Comparison of ENCODE assay signal across 8 cellular contexts in the genomic region with DNA sequence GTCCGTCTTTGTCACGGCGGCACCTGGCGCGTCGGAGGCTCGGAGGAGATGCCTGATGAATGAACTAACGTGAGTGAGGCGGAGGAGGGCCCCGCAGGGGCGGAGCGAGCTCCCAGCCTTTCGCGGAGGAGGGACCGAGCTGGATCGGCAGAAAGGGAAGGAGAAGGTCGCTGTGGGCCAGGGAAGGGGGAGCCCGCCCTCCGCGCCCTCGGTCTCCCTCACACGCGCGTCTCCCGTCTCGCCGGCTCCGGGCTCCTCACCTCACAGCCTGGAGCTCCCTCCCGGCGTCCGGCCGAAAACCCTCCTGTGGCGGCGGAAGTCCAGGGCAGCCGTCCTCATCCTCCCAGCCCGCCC. TPM values are rescaled to one million over a fixed set of nuclear protein-coding genes. Genes with fewer than 3 reads are reported as not detected.
DNase-seq lines count a peak whose midpoint lies in the region; ATAC-seq and TF ChIP-seq lines count a peak whose summit lies in the region.

No MANE protein-coding gene starts in this region.

- no peaks in the 10 kb centered on the region for H3K9me3 Mint-ChIP-seq in activated T-helper 17 cell treated with anti-CD3 and anti-CD28 coated beads, Interleukin-2, amount 50 U/mL, for 72 hours
- no peaks in the 10 kb centered on the region for H3K9me3 Mint-ChIP-seq in natural killer cell treated with Interleukin-12 subunit alpha and Interleukin-12 subunit beta and Interleukin-15 and Interleukin-18, amount 100 ng/mL, for 72 hours

- peaks cover 11% of the 10 kb centered on the region for H3K36me3 Mint-ChIP-seq in activated T-helper 17 cell treated with anti-CD3 and anti-CD28 coated beads, Interleukin-2, amount 50 U/mL, for 72 hours (ENCODE audit: low read depth)
- no peaks in the 10 kb centered on the region for H3K36me3 Mint-ChIP-seq in natural killer cell treated with Interleukin-12 subunit alpha and Interleukin-12 subunit beta and Interleukin-15 and Interleukin-18, amount 100 ng/mL, for 72 hours

- peaks cover 5% of the 10 kb centered on the region for H3K4me1 Mint-ChIP-seq in activated T-helper 17 cell treated with anti-CD3 and anti-CD28 coated beads, Interleukin-2, amount 50 U/mL, for 72 hours
- peaks cover 19 to 25% of the 10 kb centered on the region in 2 donors for H3K4me1 Mint-ChIP-seq in natural killer cell treated with Interleukin-12 subunit alpha and Interleukin-12 subunit beta and Interleukin-15 and Interleukin-18, amount 100 ng/mL, for 72 hours (ENCODE audit: low read depth in 2 of 2)

- no peak for TF ChIP-seq EP300 in stomach (IDR thresholded peaks at IDR 0.05)

- 0 to 1% (median 0%) methylated on average over 29 to 36 of the region's 36 CpGs for WGBS in stomach, 5 donors

- intact Hi-C loops in stomach (cut with DNase I; ENCODE audit: low total_unique reads) = no loop called here

- H3K27me3 ChIP-seq in Peyer's patch = no peaks in the 10 kb centered on the region
- no peaks in the 10 kb centered on the region for H3K27me3 ChIP-seq in stomach

- H3K4me3 Mint-ChIP-seq in activated T-helper 17 cell treated with anti-CD3 and anti-CD28 coated beads, Interleukin-2, amount 50 U/mL, for 72 hours = peak overlapping the region; percentile 76
- peak overlapping the region; percentile 97 for H3K4me3 Mint-ChIP-seq in natural killer cell treated with Interleukin-12 subunit alpha and Interleukin-12 subunit beta and Interleukin-15 and Interleukin-18, amount 100 ng/mL, for 72 hours

- no peak overlapping the region for H3K27ac Mint-ChIP-seq in activated T-helper 17 cell treated with anti-CD3 and anti-CD28 coated beads, Interleukin-2, amount 50 U/mL, for 72 hours
- H3K27ac Mint-ChIP-seq in natural killer cell treated with Interleukin-12 subunit alpha and Interleukin-12 subunit beta and Interleukin-15 and Interleukin-18, amount 100 ng/mL, for 72 hours = peak overlapping the region; percentile 55 to 71

- H3K4me3 ChIP-seq in Peyer's patch (peak overlapping the region; percentile 75 to 99 (median 90)), fibroblast of mammary gland (ENCODE audit: control insufficient read depth, low read depth, low read length) (peak overlapping the region; percentile 80), stomach (peak overlapping the region; percentile 88 to 98 (median 93))

- H3K36me3 ChIP-seq in Peyer's patch = peaks cover 0 to 8% (median 0%) of the 10 kb centered on the region in 3 donors
- peaks cover 18 to 37% (median 32%) of the 10 kb centered on the region in 4 donors for H3K36me3 ChIP-seq in stomach

- no peaks in the 10 kb centered on the region for H3K27me3 Mint-ChIP-seq in activated T-helper 17 cell treated with anti-CD3 and anti-CD28 coated beads, Interleukin-2, amount 50 U/mL, for 72 hours
- H3K27me3 Mint-ChIP-seq in natural killer cell treated with Interleukin-12 subunit alpha and Interleukin-12 subunit beta and Interleukin-15 and Interleukin-18, amount 100 ng/mL, for 72 hours = no peaks in the 10 kb centered on the region

- peak; percentile 58 for ATAC-seq in GM21447 (IDR thresholded peaks at IDR 0.05; ENCODE audit: unreplicated experiment)
- peak; percentile 84 for ATAC-seq in activated T-helper 17 cell treated with anti-CD3 and anti-CD28 coated beads, Interleukin-2, amount 50 U/mL, for 72 hours (replicated peaks)
- ATAC-seq in natural killer cell treated with Interleukin-12 subunit alpha and Interleukin-12 subunit beta and Interleukin-15 and Interleukin-18, amount 100 ng/mL, for 72 hours = peak; percentile 73 to 78

- peak; percentile 87 for DNase-seq in DMS 273 (lab: John Stamatoyannopoulos, UW; ENCODE audit: unreplicated experiment)
- peak in 63 of 76 experiments; percentile 4 to 67 (median 51) for DNase-seq in HUDEP-2 (lab: John Stamatoyannopoulos, UW; ENCODE audit: unreplicated experiment in 76 of 76)
- peak; percentile 54 to 87 (median 84) for DNase-seq in Peyer's patch
- peak; percentile 69 for DNase-seq in fibroblast of mammary gland (ENCODE audit: low read depth)
- DNase-seq in natural killer cell treated with Interleukin-12 subunit alpha and Interleukin-12 subunit beta and Interleukin-15 and Interleukin-18, amount 100 ng/mL, for 72 hours (ENCODE audit: low spot score) = peak; percentile 78
- DNase-seq in stomach = peak; percentile 79

- TF ChIP-seq CTCF in Peyer's patch (IDR thresholded peaks at IDR 0.05) (peak in 1 of 6 experiments; percentile 7), fibroblast of mammary gland (conservative IDR thresholded peaks at IDR 0.05; ENCODE audit: control insufficient read depth, insufficient read depth, low read depth, low read length) (no peak), stomach (IDR thresholded peaks at IDR 0.05) (no peak)

- no peaks in the 10 kb centered on the region for H3K9me3 ChIP-seq in Peyer's patch
- no peaks in the 10 kb centered on the region for H3K9me3 ChIP-seq in stomach

- H3K4me1 ChIP-seq in Peyer's patch = peaks cover 0 to 24% (median 8%) of the 10 kb centered on the region in 4 donors
- peaks cover 20 to 44% (median 34%) of the 10 kb centered on the region in 4 donors for H3K4me1 ChIP-seq in stomach

- peak overlapping the region; percentile 75 to 94 (median 76) for H3K27ac ChIP-seq in Peyer's patch
- peak overlapping the region; percentile 86 to 96 (median 93) for H3K27ac ChIP-seq in stomach

- peak; percentile 36 to 65 for TF ChIP-seq POLR2A in Peyer's patch (IDR thresholded peaks at IDR 0.05)
- no peak for TF ChIP-seq POLR2A in stomach (IDR thresholded peaks at IDR 0.05)

RNA-seq across cellular contexts. Expression of gene ZNF496, which starts 0.5 kb away (rescaled TPM):
- total RNA-seq in Peyer's patch (10 to 100 TPM in 3 of 4 donors, 1 to 10 TPM in 1; 8.2 to 31.4 (median 23.5) TPM), stomach (10 to 100 TPM in 4 of 5 donors, 1 to 10 TPM in 1; 7.6 to 25.8 (median 14.5) TPM)
- 1 to 10 TPM; 2.0 to 4.3 TPM for total RNA-seq in activated T-helper 17 cell treated with anti-CD3 and anti-CD28 coated beads, Interleukin-2, amount 50 U/mL, for 72 hours
- 10 to 100 TPM; 17.2 to 24.5 TPM for total RNA-seq in natural killer cell treated with Interleukin-12 subunit alpha and Interleukin-12 subunit beta and Interleukin-15 and Interleukin-18, amount 100 ng/mL, for 72 hours
- polyA plus RNA-seq in stomach = 1 to 10 TPM; 5.8 to 9.8 (median 8.7) TPM

Comparison
In these comparisons a context has a peak if more than half of its experiments do, and no peak if none do; other contexts are left out.
1. Peak in every context shown above with its lines: DNase-seq, ATAC-seq, H3K4me3 ChIP-seq and H3K27ac ChIP-seq.
2. POLR2A ChIP-seq: peak in Peyer's patch (2 of 2); none in stomach (0 of 4).